Comparison of ENCODE assay signal across 8 cellular contexts in the genomic region with DNA sequence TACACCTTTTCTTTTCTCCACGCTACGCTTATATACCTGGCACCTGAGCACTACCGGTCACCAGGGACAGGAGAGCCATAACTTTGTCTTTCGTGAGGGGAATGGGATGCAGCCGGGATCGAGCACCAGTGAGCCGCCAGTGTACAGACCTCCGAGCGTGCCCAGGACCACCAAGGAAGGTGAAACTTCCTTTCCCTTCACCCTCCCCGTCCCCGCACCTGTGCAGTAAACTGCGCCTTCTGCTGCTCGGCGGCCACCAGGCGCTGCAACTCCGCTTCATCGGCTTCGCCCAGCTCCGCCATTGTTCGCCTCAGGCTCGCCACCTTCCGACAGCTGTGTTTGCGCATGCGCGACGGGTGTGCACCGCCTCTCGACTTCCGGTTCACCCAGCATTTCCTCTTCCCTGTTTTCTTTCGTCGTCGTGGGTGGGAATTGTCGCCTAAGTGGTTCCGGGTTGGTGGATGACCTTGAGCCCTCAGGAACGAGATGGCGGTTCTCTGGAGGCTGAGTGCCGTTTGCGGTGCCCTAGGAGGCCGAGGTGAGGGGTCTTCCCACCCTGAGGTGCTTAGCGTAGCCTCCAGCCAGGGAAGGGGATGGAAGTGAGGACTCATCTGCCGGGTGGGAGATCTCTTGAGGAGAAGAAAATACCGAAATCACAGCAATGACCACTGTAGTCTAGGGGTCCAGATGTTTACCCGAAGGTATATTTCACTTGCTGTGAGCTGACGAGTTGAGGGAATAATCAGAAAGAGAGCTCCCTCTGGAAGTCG. TPM values are rescaled to one million over a fixed set of nuclear protein-coding genes. Genes with fewer than 3 reads are reported as not detected.
DNase-seq lines count a peak whose midpoint lies in the region; ATAC-seq and TF ChIP-seq lines count a peak whose summit lies in the region.

SDHD (plus strand) TSS at position 452 of the 770 bp plus-strand sequence; CDS start at position 487, 35 bp downstream.
A gene with protein sequence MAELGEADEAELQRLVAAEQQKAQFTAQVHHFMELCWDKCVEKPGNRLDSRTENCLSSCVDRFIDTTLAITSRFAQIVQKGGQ (minus strand): TSS at position 335 of the 770 bp plus-strand sequence. CDS start 33 bp downstream, at position 302.

- DNase-seq in NCI-H526 treated with DMSO at 0.1 percent for 48 hours (lab: John Stamatoyannopoulos, UW) (peak; percentile 99), coronary artery (ENCODE audit: low spot score) (peak; percentile 97), left colon (peak; percentile 93 to 96)
- DNase-seq in activated CD4-positive, alpha-beta T cell treated with anti-CD3 and anti-CD28 coated beads, Interleukin-2, amount 10 ng/mL, durations not matched to agents 24 days and 14 days: peak; percentile 99
- DNase-seq in stimulated activated CD4-positive, alpha-beta T cell treated with anti-CD3 and anti-CD28 coated beads, Interleukin-1b, Interleukin-23, amount 100 ng/mL, for 48 hours: peak; percentile 96

- H3K27ac ChIP-seq in BLaER1 treated with 17β-estradiol and CSF1 and Interleukin-3, amounts not matched to agents 10 nM and 100 nM: peak within 1 kb of the TSS; percentile 78 to 96 (median 88)
- peak within 1 kb of the TSS; percentile 75 to 82 for H3K27ac ChIP-seq in coronary artery

- no peaks in the 10 kb centered on the region for H3K27me3 ChIP-seq in BLaER1 treated with 17β-estradiol and CSF1 and Interleukin-3, amounts not matched to agents 10 nM and 100 nM

- peak within 1 kb of the TSS; percentile 84 to 96 (median 90) for H3K9ac ChIP-seq in BLaER1 treated with 17β-estradiol and CSF1 and Interleukin-3, amounts not matched to agents 10 nM and 100 nM

- peaks cover 27 to 72% (median 34%) of the 10 kb centered on the region in 10 experiments for H3K4me1 ChIP-seq in BLaER1 treated with 17β-estradiol and CSF1 and Interleukin-3, amounts not matched to agents 10 nM and 100 nM

- H3K4me1 Mint-ChIP-seq in activated CD4-positive, alpha-beta T cell treated with anti-CD3 and anti-CD28 coated beads, Interleukin-2, amount 10 ng/mL, durations not matched to agents 24 days and 14 days: peaks cover 52% of the 10 kb centered on the region

- no peak for TF ChIP-seq CTCF in coronary artery (IDR thresholded peaks at IDR 0.05)

- peaks cover 76 to 82% (median 79%) of the 10 kb centered on the region in 11 experiments for H3K36me3 ChIP-seq in BLaER1 treated with 17β-estradiol and CSF1 and Interleukin-3, amounts not matched to agents 10 nM and 100 nM

- H3K4me2 ChIP-seq in BLaER1 treated with 17β-estradiol and CSF1 and Interleukin-3, amounts not matched to agents 10 nM and 100 nM: peak within 1 kb of the TSS; percentile 83 to 99 (median 90)

- H3K27ac Mint-ChIP-seq in activated CD4-positive, alpha-beta T cell treated with anti-CD3 and anti-CD28 coated beads, Interleukin-2, amount 10 ng/mL, durations not matched to agents 24 days and 14 days: peak within 1 kb of the TSS; percentile 99

- intact Hi-C loops in activated CD4-positive, alpha-beta T cell treated with anti-CD3 and anti-CD28 coated beads, Interleukin-2, amount 10 ng/mL, durations not matched to agents 24 days and 14 days (cut with micrococcal nuclease): loop anchor here (1.0 to 5.0 kb wide), 7 partner anchors 12 to 1686 kb away; partner anchors contain the start of genes CFAP68, DLAT, FDXACB1 and NKAPD1
- intact Hi-C loops in left colon (cut with DNase I, micrococcal nuclease): no loop called here

- H3K4me3 Mint-ChIP-seq in activated CD4-positive, alpha-beta T cell treated with anti-CD3 and anti-CD28 coated beads, Interleukin-2, amount 10 ng/mL, durations not matched to agents 24 days and 14 days: peak within 1 kb of the TSS; percentile 100

- H4K20me1 ChIP-seq in BLaER1 treated with 17β-estradiol and CSF1 and Interleukin-3, amounts not matched to agents 10 nM and 100 nM: peaks cover 0 to 42% (median 14%) of the 10 kb centered on the region in 11 experiments; a peak in 14 of 22 replicates

- H3K9me3 Mint-ChIP-seq in activated CD4-positive, alpha-beta T cell treated with anti-CD3 and anti-CD28 coated beads, Interleukin-2, amount 10 ng/mL, durations not matched to agents 24 days and 14 days: peaks cover 4% of the 10 kb centered on the region

- peaks cover 86% of the 10 kb centered on the region for H3K36me3 Mint-ChIP-seq in activated CD4-positive, alpha-beta T cell treated with anti-CD3 and anti-CD28 coated beads, Interleukin-2, amount 10 ng/mL, durations not matched to agents 24 days and 14 days (ENCODE audit: low read depth)

- ATAC-seq in GM19324 (IDR thresholded peaks at IDR 0.05; ENCODE audit: low FRiP score, unreplicated experiment): peak; percentile 96
- ATAC-seq in HG03469 (IDR thresholded peaks at IDR 0.05; ENCODE audit: unreplicated experiment): peak; percentile 64
- peak; percentile 93 for ATAC-seq in left colon

- H3K9me3 ChIP-seq in BLaER1 treated with 17β-estradiol and CSF1 and Interleukin-3, amounts not matched to agents 10 nM and 100 nM (replicated peaks in 1 of 11): no peaks in the 10 kb centered on the region

- H3K27me3 Mint-ChIP-seq in activated CD4-positive, alpha-beta T cell treated with anti-CD3 and anti-CD28 coated beads, Interleukin-2, amount 10 ng/mL, durations not matched to agents 24 days and 14 days: peaks cover 2% of the 10 kb centered on the region

- peak within 1 kb of the TSS; percentile 76 to 95 (median 85) for H3K4me3 ChIP-seq in BLaER1 treated with 17β-estradiol and CSF1 and Interleukin-3, amounts not matched to agents 10 nM and 100 nM
- peak within 1 kb of the TSS; percentile 90 for H3K4me3 ChIP-seq in coronary artery

RNA-seq across cellular contexts. Expression of gene SDHD, which starts in this region (rescaled TPM):
- 95.2 and 101 TPM in 2 replicates for total RNA-seq in activated CD4-positive, alpha-beta T cell treated with anti-CD3 and anti-CD28 coated beads, Interleukin-2, amount 10 ng/mL, durations not matched to agents 24 days and 14 days
- 100 to 1,000 TPM; 215 to 252 TPM for total RNA-seq in left colon

RNA-seq across cellular contexts. Expression of the second gene that starts in this region (rescaled TPM):
- 86.3 and 89.7 TPM in 2 replicates for total RNA-seq in activated CD4-positive, alpha-beta T cell treated with anti-CD3 and anti-CD28 coated beads, Interleukin-2, amount 10 ng/mL, durations not matched to agents 24 days and 14 days
- 10 to 100 TPM; 49.1 to 65.1 TPM for total RNA-seq in left colon

Comparison
In these comparisons a context has a peak if more than half of its experiments do, and no peak if none do; other contexts are left out.
1. Peak in every context shown above with its lines: DNase-seq, ATAC-seq, H3K4me3 ChIP-seq and H3K27ac ChIP-seq.